ENCODE assay signal across 1 cellular context in the genomic region with DNA sequence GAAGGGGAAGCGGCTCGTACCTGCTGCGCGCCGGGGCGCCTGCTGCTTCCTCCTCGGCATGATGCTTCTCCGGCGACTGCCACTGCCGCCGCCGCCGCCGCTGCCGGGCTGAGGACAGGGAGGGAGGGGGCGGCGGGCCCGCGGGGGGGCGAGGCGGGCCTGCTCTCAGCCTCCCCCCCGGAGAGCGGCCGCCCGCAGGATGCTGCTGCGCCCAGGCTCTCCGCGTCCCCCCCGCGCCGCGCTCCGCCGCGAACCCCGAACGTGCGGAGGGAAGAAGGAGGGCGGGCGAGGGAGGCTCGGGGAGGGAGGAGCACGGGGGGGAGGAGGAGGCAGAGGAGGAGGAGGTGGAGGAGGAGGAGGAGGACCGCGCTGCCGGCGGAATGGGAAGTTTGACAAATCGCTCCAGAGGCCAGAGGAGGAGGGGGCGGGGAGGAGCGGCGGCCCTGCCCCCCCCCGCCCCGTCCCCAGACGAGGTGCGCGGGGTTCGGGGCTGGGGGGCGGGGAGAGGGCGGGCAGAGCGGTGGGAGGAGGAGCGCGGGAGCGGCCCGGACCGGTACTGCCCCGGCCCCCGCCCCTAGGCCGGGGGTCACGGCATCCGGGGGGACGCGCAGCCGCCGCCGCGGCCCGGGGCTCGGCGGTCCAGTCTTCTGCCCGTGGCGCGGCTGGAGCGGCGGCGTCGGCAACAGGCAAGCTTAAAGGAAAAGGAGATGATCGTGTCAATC.
TF ChIP-seq lines count a peak whose summit lies in the region.

A gene with protein sequence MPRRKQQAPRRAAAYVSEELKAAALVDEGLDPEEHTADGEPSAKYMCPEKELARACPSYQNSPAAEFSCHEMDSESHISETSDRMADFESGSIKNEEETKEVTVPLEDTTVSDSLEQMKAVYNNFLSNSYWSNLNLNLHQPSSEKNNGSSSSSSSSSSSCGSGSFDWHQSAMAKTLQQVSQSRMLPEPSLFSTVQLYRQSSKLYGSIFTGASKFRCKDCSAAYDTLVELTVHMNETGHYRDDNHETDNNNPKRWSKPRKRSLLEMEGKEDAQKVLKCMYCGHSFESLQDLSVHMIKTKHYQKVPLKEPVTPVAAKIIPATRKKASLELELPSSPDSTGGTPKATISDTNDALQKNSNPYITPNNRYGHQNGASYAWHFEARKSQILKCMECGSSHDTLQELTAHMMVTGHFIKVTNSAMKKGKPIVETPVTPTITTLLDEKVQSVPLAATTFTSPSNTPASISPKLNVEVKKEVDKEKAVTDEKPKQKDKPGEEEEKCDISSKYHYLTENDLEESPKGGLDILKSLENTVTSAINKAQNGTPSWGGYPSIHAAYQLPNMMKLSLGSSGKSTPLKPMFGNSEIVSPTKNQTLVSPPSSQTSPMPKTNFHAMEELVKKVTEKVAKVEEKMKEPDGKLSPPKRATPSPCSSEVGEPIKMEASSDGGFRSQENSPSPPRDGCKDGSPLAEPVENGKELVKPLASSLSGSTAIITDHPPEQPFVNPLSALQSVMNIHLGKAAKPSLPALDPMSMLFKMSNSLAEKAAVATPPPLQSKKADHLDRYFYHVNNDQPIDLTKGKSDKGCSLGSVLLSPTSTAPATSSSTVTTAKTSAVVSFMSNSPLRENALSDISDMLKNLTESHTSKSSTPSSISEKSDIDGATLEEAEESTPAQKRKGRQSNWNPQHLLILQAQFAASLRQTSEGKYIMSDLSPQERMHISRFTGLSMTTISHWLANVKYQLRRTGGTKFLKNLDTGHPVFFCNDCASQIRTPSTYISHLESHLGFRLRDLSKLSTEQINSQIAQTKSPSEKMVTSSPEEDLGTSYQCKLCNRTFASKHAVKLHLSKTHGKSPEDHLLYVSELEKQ (minus strand): TSS at position 277 of the 722 bp plus-strand sequence. CDS start 217 bp downstream, at position 60.

TF ChIP-seq in liver, 16 proteins besides CTCF, POLR2A, EP300 and RAD21 (continued from another document):
- TF ChIP-seq, protein P1, sequence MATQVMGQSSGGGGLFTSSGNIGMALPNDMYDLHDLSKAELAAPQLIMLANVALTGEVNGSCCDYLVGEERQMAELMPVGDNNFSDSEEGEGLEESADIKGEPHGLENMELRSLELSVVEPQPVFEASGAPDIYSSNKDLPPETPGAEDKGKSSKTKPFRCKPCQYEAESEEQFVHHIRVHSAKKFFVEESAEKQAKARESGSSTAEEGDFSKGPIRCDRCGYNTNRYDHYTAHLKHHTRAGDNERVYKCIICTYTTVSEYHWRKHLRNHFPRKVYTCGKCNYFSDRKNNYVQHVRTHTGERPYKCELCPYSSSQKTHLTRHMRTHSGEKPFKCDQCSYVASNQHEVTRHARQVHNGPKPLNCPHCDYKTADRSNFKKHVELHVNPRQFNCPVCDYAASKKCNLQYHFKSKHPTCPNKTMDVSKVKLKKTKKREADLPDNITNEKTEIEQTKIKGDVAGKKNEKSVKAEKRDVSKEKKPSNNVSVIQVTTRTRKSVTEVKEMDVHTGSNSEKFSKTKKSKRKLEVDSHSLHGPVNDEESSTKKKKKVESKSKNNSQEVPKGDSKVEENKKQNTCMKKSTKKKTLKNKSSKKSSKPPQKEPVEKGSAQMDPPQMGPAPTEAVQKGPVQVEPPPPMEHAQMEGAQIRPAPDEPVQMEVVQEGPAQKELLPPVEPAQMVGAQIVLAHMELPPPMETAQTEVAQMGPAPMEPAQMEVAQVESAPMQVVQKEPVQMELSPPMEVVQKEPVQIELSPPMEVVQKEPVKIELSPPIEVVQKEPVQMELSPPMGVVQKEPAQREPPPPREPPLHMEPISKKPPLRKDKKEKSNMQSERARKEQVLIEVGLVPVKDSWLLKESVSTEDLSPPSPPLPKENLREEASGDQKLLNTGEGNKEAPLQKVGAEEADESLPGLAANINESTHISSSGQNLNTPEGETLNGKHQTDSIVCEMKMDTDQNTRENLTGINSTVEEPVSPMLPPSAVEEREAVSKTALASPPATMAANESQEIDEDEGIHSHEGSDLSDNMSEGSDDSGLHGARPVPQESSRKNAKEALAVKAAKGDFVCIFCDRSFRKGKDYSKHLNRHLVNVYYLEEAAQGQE (IDR thresholded peaks at IDR 0.05): no peak
- no peak for TF ChIP-seq HNF4G (IDR thresholded peaks at IDR 0.05)
- no peak for TF ChIP-seq SP1 (IDR thresholded peaks at IDR 0.05)
- no peak for TF ChIP-seq JUND (IDR thresholded peaks at IDR 0.05)
- TF ChIP-seq, protein P2, sequence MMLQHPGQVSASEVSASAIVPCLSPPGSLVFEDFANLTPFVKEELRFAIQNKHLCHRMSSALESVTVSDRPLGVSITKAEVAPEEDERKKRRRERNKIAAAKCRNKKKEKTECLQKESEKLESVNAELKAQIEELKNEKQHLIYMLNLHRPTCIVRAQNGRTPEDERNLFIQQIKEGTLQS (IDR thresholded peaks at IDR 0.05): no peak
- TF ChIP-seq FOXA2 (IDR thresholded peaks at IDR 0.05): no peak
- TF ChIP-seq GABPA (IDR thresholded peaks at IDR 0.05 in 1 of 2, conservative IDR thresholded peaks at IDR 0.05 in 1 of 2): no peak
- TF ChIP-seq, protein P3, sequence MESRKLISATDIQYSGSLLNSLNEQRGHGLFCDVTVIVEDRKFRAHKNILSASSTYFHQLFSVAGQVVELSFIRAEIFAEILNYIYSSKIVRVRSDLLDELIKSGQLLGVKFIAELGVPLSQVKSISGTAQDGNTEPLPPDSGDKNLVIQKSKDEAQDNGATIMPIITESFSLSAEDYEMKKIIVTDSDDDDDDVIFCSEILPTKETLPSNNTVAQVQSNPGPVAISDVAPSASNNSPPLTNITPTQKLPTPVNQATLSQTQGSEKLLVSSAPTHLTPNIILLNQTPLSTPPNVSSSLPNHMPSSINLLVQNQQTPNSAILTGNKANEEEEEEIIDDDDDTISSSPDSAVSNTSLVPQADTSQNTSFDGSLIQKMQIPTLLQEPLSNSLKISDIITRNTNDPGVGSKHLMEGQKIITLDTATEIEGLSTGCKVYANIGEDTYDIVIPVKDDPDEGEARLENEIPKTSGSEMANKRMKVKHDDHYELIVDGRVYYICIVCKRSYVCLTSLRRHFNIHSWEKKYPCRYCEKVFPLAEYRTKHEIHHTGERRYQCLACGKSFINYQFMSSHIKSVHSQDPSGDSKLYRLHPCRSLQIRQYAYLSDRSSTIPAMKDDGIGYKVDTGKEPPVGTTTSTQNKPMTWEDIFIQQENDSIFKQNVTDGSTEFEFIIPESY (IDR thresholded peaks at IDR 0.05): no peak
